ENCODE assay signal across 10 cellular contexts in genomic region chr5:67267522-67268232, GRCh38.
DNase-seq lines count a peak whose midpoint lies in the region; ATAC-seq and TF ChIP-seq lines count a peak whose summit lies in the region.
"Had no signal": no experiment of that assay in that cellular context is flagged by ENCODE, and none has a peak within 500 bp of the region (broad histone marks: within the 10 kb centered on the region; RNA-seq: fewer than 3 reads in every experiment).

No MANE protein-coding gene starts in this region.

- ATAC-seq in Right ventricle myocardium inferior (peak; percentile 52), GM21786 (IDR thresholded peaks at IDR 0.05; ENCODE audit: unreplicated experiment) (no peak)

- no peaks in the 10 kb centered on the region for H3K27me3 ChIP-seq in neuron (ENCODE audit: insufficient read depth, low read length)
- no peaks in the 10 kb centered on the region for H3K27me3 ChIP-seq in uterus
- H3K27me3 ChIP-seq in H7 (ENCODE audit: control insufficient read depth, insufficient read depth, low read length) = no peaks in the 10 kb centered on the region

- H3K36me3 ChIP-seq in neuron (ENCODE audit: insufficient read depth, low read length) = no peaks in the 10 kb centered on the region
- no peaks in the 10 kb centered on the region for H3K36me3 ChIP-seq in uterus
- no peaks in the 10 kb centered on the region for H3K36me3 ChIP-seq in H7 (replicated peaks; ENCODE audit: control insufficient read depth, insufficient read depth, low read length)

- intact Hi-C loops in Right ventricle myocardium inferior (cut with DNase I) (loop anchor here (10.0 kb wide), 2 partner anchors 127 to 527 kb away; no protein-coding TSS in a partner anchor), uterus (cut with DNase I; ENCODE audit: low total_unique reads) (loop anchor here (5.0 kb wide), 1 partner anchor 35 kb away; no protein-coding TSS in a partner anchor)

- H3K27ac ChIP-seq in uterus = peak overlapping the region; percentile 92 to 96

- DNase-seq in DMS 273 (lab: John Stamatoyannopoulos, UW; ENCODE audit: unreplicated experiment) (peak; percentile 42), DMS 273 treated with DMSO at 0.1 percent for 48 hours (lab: John Stamatoyannopoulos, UW) (no peak), Right ventricle myocardium inferior (ENCODE audit: missing footprints) (peak; percentile 57), uterus (peak; percentile 65 to 74), NCI-H524 treated with DMSO at 0.1 percent for 48 hours (lab: John Stamatoyannopoulos, UW) (no peak), H7 (no peak)
- DNase-seq: 8988T; activated CD4-positive, alpha-beta T cell treated with anti-CD3 and anti-CD28 coated beads, Interleukin-2, amount 10 ng/mL, durations not matched to agents 24 days and 14 days had no signal

- H3K9me3 ChIP-seq in neuron (ENCODE audit: low read length) (peaks cover 2% of the 10 kb centered on the region), uterus (no peaks in the 10 kb centered on the region)

- no peak for TF ChIP-seq CTCF in uterus (IDR thresholded peaks at IDR 0.05)

- H3K4me1 ChIP-seq in neuron (ENCODE audit: insufficient read depth, low read length) (peaks cover 15% of the 10 kb centered on the region), uterus (peaks cover 19 to 23% of the 10 kb centered on the region in 2 donors)

- H3K4me3 ChIP-seq in neuron (ENCODE audit: low read length) (peak overlapping the region; percentile 33), uterus (no peak overlapping the region), H7 (ENCODE audit: insufficient read depth, low read depth, low read length) (no peak overlapping the region)

- H2AFZ ChIP-seq in neuron (ENCODE audit: low read depth, low read length) = peak overlapping the region; percentile 8

- TF ChIP-seq POLR2A in uterus (IDR thresholded peaks at IDR 0.05) = no peak

Comparison
In these comparisons a context has a peak if more than half of its experiments do, and no peak if none do; other contexts are left out.
1. DNase-seq: peak in DMS 273 (single experiment), Right ventricle myocardium inferior (single experiment) and uterus (2 of 2); none in DMS 273 treated with DMSO at 0.1 percent for 48 hours (single experiment), NCI-H524 treated with DMSO at 0.1 percent for 48 hours (single experiment) and H7 (single experiment).